10 cellular contexts compared by ENCODE assay signal in the genomic region with DNA sequence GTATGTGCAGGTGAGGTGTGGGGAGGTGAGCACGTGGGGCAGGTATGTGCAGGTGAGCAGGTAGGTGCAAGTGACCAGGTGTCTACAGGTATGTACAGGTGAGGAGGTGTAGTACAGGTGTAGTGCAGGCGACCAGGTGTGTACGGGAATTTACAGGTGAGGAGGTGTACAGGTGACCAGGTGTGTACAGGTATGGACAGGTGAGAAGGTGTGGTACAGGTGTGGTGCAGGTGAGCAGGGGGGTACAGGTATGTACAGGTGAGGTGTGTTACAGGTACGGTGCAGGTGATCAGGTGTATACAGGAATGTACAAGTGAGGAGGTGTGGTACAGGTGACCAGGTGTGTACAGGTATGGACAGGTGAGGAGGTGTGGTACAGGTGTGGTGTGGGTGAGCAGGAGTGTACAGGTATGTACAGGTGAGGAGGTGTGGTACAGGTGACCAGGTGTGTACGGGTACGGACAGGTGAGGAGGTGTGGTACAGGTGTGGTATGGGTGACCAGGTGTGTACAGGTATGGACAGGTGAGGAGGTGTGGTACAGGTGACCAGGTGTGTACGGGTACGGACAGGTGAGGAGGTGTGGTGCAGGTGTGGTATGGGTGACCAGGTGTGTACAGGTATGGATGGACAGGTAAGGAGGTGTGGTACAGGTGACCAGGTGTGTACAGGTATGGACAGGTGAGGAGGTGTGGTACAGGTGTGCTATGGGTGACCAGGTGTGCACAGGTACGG. TPM values are rescaled to one million over a fixed set of nuclear protein-coding genes. Genes with fewer than 3 reads are reported as not detected.
A peak's percentile ranks its signal among the peaks of the same experiment; 100 is the strongest.
DNase-seq lines count a peak whose midpoint lies in the region; ATAC-seq and TF ChIP-seq lines count a peak whose summit lies in the region.
"Had no signal": no experiment of that assay in that cellular context is flagged by ENCODE, and none has a peak within 500 bp of the region (broad histone marks: within the 10 kb centered on the region; RNA-seq: fewer than 3 reads in every experiment).

No MANE protein-coding gene starts in this region.

- no peaks in the 10 kb centered on the region for H3K9me3 ChIP-seq in thoracic aorta
- H3K9me3 ChIP-seq: BLaER1 had no signal

- no peak overlapping the region for H3K27ac ChIP-seq in thoracic aorta
- H3K27ac ChIP-seq: BLaER1 had no signal

- no peak for DNase-seq in activated T-cell treated with anti-CD3 and anti-CD28 coated beads, Interleukin-2, amount 50 U/mL, for 4 hours
- no peak for DNase-seq in activated T-cell treated with anti-CD3 and anti-CD28 coated beads, Interleukin-2, amount 50 U/mL, for 1 hour
- peak; percentile 62 for DNase-seq in fibroblast of villous mesenchyme (ENCODE audit: low read depth)
- DNase-seq in thoracic aorta (ENCODE audit: low spot score), result no peak
- no peak for DNase-seq in GM19238 (ENCODE audit: insufficient read length, low spot score)

- peak overlapping the region; percentile 37 for H3K4me3 Mint-ChIP-seq in activated T-cell treated with anti-CD3 and anti-CD28 coated beads, Interleukin-2, amount 50 U/mL, for 4 hours
- H3K4me3 Mint-ChIP-seq in activated naive CD8-positive, alpha-beta T cell, result no peak overlapping the region

- peaks cover 17% of the 10 kb centered on the region for H3K36me3 ChIP-seq in thoracic aorta

- H3K27ac Mint-ChIP-seq in activated naive CD8-positive, alpha-beta T cell, result peak overlapping the region; percentile 29

- H3K36me3 Mint-ChIP-seq in activated T-cell treated with anti-CD3 and anti-CD28 coated beads, Interleukin-2, amount 50 U/mL, for 4 hours (ENCODE audit: insufficient read depth), result peaks cover 25% of the 10 kb centered on the region
- H3K36me3 Mint-ChIP-seq in activated naive CD8-positive, alpha-beta T cell, result peaks cover 14% of the 10 kb centered on the region

- H3K27me3 Mint-ChIP-seq in activated T-cell treated with anti-CD3 and anti-CD28 coated beads, Interleukin-2, amount 50 U/mL, for 4 hours (ENCODE audit: low read depth), result no peaks in the 10 kb centered on the region
- H3K27me3 Mint-ChIP-seq in activated naive CD8-positive, alpha-beta T cell, result no peaks in the 10 kb centered on the region

- ATAC-seq in activated T-cell treated with anti-CD3 and anti-CD28 coated beads, Interleukin-2, amount 50 U/mL, for 4 hours, result no peak
- peak; percentile 27 for ATAC-seq in thoracic aorta (ENCODE audit: insufficient number of reproducible peaks, low FRiP score, low read depth)
- ATAC-seq in GM21390 (IDR thresholded peaks at IDR 0.05; ENCODE audit: unreplicated experiment), result no peak
- no peak for ATAC-seq in HG02981 (IDR thresholded peaks at IDR 0.05; ENCODE audit: unreplicated experiment)

- H3K4me1 Mint-ChIP-seq in activated T-cell treated with anti-CD3 and anti-CD28 coated beads, Interleukin-2, amount 50 U/mL, for 4 hours (ENCODE audit: low read depth), result no peaks in the 10 kb centered on the region
- no peaks in the 10 kb centered on the region for H3K4me1 Mint-ChIP-seq in activated naive CD8-positive, alpha-beta T cell (ENCODE audit: low read depth)

- no peak overlapping the region for H3K4me3 ChIP-seq in fibroblast of villous mesenchyme (ENCODE audit: low read depth, low read length)
- H3K4me3 ChIP-seq in thoracic aorta, result no peak overlapping the region
- H3K4me3 ChIP-seq: BLaER1 had no signal

- H3K9me3 Mint-ChIP-seq in activated T-cell treated with anti-CD3 and anti-CD28 coated beads, Interleukin-2, amount 50 U/mL, for 4 hours, result no peaks in the 10 kb centered on the region
- no peaks in the 10 kb centered on the region for H3K9me3 Mint-ChIP-seq in activated naive CD8-positive, alpha-beta T cell (ENCODE audit: low read depth)

- TF ChIP-seq CTCF in fibroblast of villous mesenchyme (IDR thresholded peaks at IDR 0.05; ENCODE audit: insufficient read depth, low read depth, low read length) (no peak), thoracic aorta (IDR thresholded peaks at IDR 0.05) (no peak)

- H3K4me1 ChIP-seq in thoracic aorta (ENCODE audit: control insufficient read depth in 1 of 2, low read depth in 2 of 2), result no peaks in the 10 kb centered on the region

- no peaks in the 10 kb centered on the region for H3K27me3 ChIP-seq in thoracic aorta (replicated peaks; ENCODE audit: insufficient read depth)
- H3K27me3 ChIP-seq: BLaER1 had no signal

RNA-seq across cellular contexts. Expression of a gene that starts 12.8 kb away (rescaled TPM):
- total RNA-seq in activated T-cell treated with anti-CD3 and anti-CD28 coated beads, Interleukin-2, amount 50 U/mL, for 4 hours, result 1 to 10 TPM in 1 of 3 donors, under 1 TPM in 2; 0.47 to 1.2 (median 0.92) TPM
- 0.64 and 0.86 TPM in 2 replicates for total RNA-seq in fibroblast of villous mesenchyme
- total RNA-seq in thoracic aorta, result 10 to 100 TPM in 1 of 2 donors, 1 to 10 TPM in 1; 8.7 to 19.9 TPM

RNA-seq across cellular contexts. Expression of a gene that starts 45.0 kb away (rescaled TPM):
- total RNA-seq in activated T-cell treated with anti-CD3 and anti-CD28 coated beads, Interleukin-2, amount 50 U/mL, for 4 hours, result not detected
- total RNA-seq in fibroblast of villous mesenchyme (not detected in 2 replicates), thoracic aorta (not detected)
- total RNA-seq: MCF 10A had no signal
